Comparison of ENCODE assay signal across 8 cellular contexts in genomic region chr7:151518781-151519044, GRCh38. TPM values are rescaled to one million over a fixed set of nuclear protein-coding genes. Genes with fewer than 3 reads are reported as not detected.
DNase-seq lines count a peak whose midpoint lies in the region; ATAC-seq and TF ChIP-seq lines count a peak whose summit lies in the region.

No MANE protein-coding gene starts in this region.

- DNase-seq in BJ (ENCODE audit: low read depth): no peak
- peak; percentile 29 for DNase-seq in LHCN-M2 (ENCODE audit: low read depth)
- DNase-seq in coronary artery (ENCODE audit: low spot score): no peak
- no peak for DNase-seq in naive thymus-derived CD8-positive, alpha-beta T cell
- no peak for DNase-seq in NCI-H2107 (lab: John Stamatoyannopoulos, UW)
- no peak for DNase-seq in NCI-H1105 (lab: John Stamatoyannopoulos, UW)
- no peak for DNase-seq in NCI-H446 treated with DMSO at 0.1 percent for 48 hours (lab: John Stamatoyannopoulos, UW)
- DNase-seq in G401 (ENCODE audit: low spot score): no peak

- H3K4me1 Mint-ChIP-seq in naive thymus-derived CD8-positive, alpha-beta T cell: peaks cover 26 to 56% (median 49%) of the 10 kb centered on the region in 4 donors

- peak overlapping the region; percentile 82 to 98 (median 91) for H3K27ac Mint-ChIP-seq in naive thymus-derived CD8-positive, alpha-beta T cell

- H3K27me3 Mint-ChIP-seq in naive thymus-derived CD8-positive, alpha-beta T cell: peaks cover 0 to 4% (median 0%) of the 10 kb centered on the region in 5 donors

- no peaks in the 10 kb centered on the region for H3K36me3 Mint-ChIP-seq in naive thymus-derived CD8-positive, alpha-beta T cell

- POLR2A ChIA-PET in BJ (lab: Charles Lee): no interaction called here
- POLR2A ChIA-PET in naive thymus-derived CD8-positive, alpha-beta T cell (lab: Charles Lee): interaction anchor here (1.0 to 2.3 kb wide), 4 partner anchors 7 to 89 kb away, joined by 3 to 7 read pairs (median 4); no protein-coding TSS in a partner anchor

- peak overlapping the region; percentile 84 to 96 (median 91) for H3K4me3 Mint-ChIP-seq in naive thymus-derived CD8-positive, alpha-beta T cell

- in situ Hi-C loops in G401 (cut with HindIII; ENCODE audit: low sequenced_read_pairs): no loop called here

- peak overlapping the region; percentile 64 for H3K4me3 ChIP-seq in BJ (ENCODE audit: low read depth, low read length)
- peak overlapping the region; percentile 99 for H3K4me3 ChIP-seq in coronary artery

- ATAC-seq in naive thymus-derived CD8-positive, alpha-beta T cell: no peak

- no peaks in the 10 kb centered on the region for H3K36me3 ChIP-seq in BJ (ENCODE audit: control insufficient read depth, insufficient read depth, low read length)

- H3K27me3 ChIP-seq in BJ (ENCODE audit: control insufficient read depth, insufficient read depth, low read length): no peaks in the 10 kb centered on the region

- H3K9me3 Mint-ChIP-seq in naive thymus-derived CD8-positive, alpha-beta T cell: peaks cover 0 to 2% (median 0%) of the 10 kb centered on the region in 9 donors

- CTCF ChIA-PET in BJ (lab: Yijun Ruan, JAX): no interaction called here

- TF ChIP-seq CTCF in BJ (IDR thresholded peaks at IDR 0.05; ENCODE audit: insufficient read depth, low read depth, low read length) (no peak), coronary artery (IDR thresholded peaks at IDR 0.05) (no peak)

- peak overlapping the region; percentile 98 to 100 for H3K27ac ChIP-seq in coronary artery

RNA-seq across cellular contexts. Expression of gene RHEB, which starts 1.0 kb away (rescaled TPM):
- 45.4 and 97.8 TPM in 2 replicates for polyA plus RNA-seq in BJ (2011; rRNA removed)
- polyA minus RNA-seq in BJ (2011; rRNA and poly(A)+ RNA removed): 13.0 and 16.3 TPM in 2 replicates
- total RNA-seq in LHCN-M2 (2014; rRNA removed): 138 and 145 TPM in 2 replicates
- polyA plus RNA-seq in LHCN-M2 (2012): 127 TPM
- 10 to 100 TPM; 31.2 to 33.7 TPM for total RNA-seq in naive thymus-derived CD8-positive, alpha-beta T cell
- 10 to 100 TPM; 43.7 to 48.8 (median 48.6) TPM for polyA plus RNA-seq in naive thymus-derived CD8-positive, alpha-beta T cell
- total RNA-seq in G401 (2014; rRNA removed; shearing (Covaris generic)): 127 and 156 TPM in 2 replicates
